Comparison of ENCODE assay signal across 13 cellular contexts in the genomic region with DNA sequence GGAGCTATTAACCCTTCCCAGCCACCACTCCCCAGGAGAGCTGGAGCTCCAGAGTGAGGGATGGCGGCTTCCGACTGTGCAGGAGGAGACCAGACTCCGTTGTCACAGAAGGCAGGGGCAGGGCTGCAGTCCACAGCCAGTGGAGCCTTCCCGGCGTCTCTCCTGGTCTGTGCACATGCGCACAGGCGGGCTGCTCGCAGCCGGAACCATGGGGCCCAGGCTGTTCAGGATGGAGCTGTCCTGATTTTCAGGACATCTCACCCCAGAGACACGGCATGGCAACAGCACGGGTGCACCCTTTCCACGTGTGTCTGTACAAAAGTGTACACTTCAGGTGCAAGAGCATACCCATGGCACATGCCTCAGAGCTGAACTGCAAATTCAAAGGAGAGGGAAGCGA. TPM values are rescaled to one million over a fixed set of nuclear protein-coding genes. Genes with fewer than 3 reads are reported as not detected.
A peak's percentile ranks its signal among the peaks of the same experiment; 100 is the strongest.
DNase-seq lines count a peak whose midpoint lies in the region; ATAC-seq and TF ChIP-seq lines count a peak whose summit lies in the region.
"Had no signal": no experiment of that assay in that cellular context is flagged by ENCODE, and none has a peak within 500 bp of the region (broad histone marks: within the 10 kb centered on the region; RNA-seq: fewer than 3 reads in every experiment).

No MANE protein-coding gene starts in this region.

- DNase-seq in BE2C = peak; percentile 80
- peak; percentile 47 for DNase-seq in NCI-H146 treated with DMSO at 0.1 percent for 48 hours (lab: John Stamatoyannopoulos, UW; ENCODE audit: unreplicated experiment)
- peak; percentile 59 for DNase-seq in occipital lobe (lab: John Stamatoyannopoulos, UW)
- no peak for DNase-seq in GM20000 (ENCODE audit: low spot score)
- DNase-seq in SW480 (ENCODE audit: low spot score) = no peak
- DNase-seq in activated CD8-positive, alpha-beta memory T cell treated with anti-CD3 and anti-CD28 coated beads, Interleukin-2, amount 50 U/mL, for 4 hours = no peak
- DNase-seq: activated naive CD8-positive, alpha-beta T cell treated with anti-CD3 and anti-CD28 coated beads, Interleukin-2, amount 10 ng/mL, durations not matched to agents 7 days and 5 days; mesendoderm; NCI-H446 treated with DMSO at 0.1 percent for 48 hours; PC-9 had no signal

- no peak for TF ChIP-seq CTCF in BE2C (IDR thresholded peaks at IDR 0.05; ENCODE audit: low read depth, low read length)
- TF ChIP-seq CTCF in GM20000 (IDR thresholded peaks at IDR 0.05; ENCODE audit: extremely low read depth, missing control alignments) = no peak

- no peak overlapping the region for H3K9ac ChIP-seq in endocrine pancreas (ENCODE audit: control insufficient read depth, insufficient read depth, low read length)

- no peak for ATAC-seq in HG02870 (IDR thresholded peaks at IDR 0.05; ENCODE audit: unreplicated experiment)

- H3K4me1 ChIP-seq in BE2C = peaks cover 5% of the 10 kb centered on the region; the same call in 1 of the 2 replicates
- no peaks in the 10 kb centered on the region for H3K4me1 ChIP-seq in endocrine pancreas (ENCODE audit: control insufficient read depth, insufficient read depth, low read length)

- H3K27me3 ChIP-seq in BE2C = no peaks in the 10 kb centered on the region
- H3K27me3 ChIP-seq in endocrine pancreas (ENCODE audit: control insufficient read depth, insufficient read depth, low read length) = no peaks in the 10 kb centered on the region
- H3K27me3 ChIP-seq: neutrophil had no signal

- H3K9me3 ChIP-seq in BE2C (no peaks in the 10 kb centered on the region), endocrine pancreas (ENCODE audit: control insufficient read depth, low read length) (no peaks in the 10 kb centered on the region)
- H3K9me3 ChIP-seq: neutrophil had no signal

- peaks cover 13% of the 10 kb centered on the region for H3K36me3 ChIP-seq in BE2C
- peaks cover 2% of the 10 kb centered on the region for H3K36me3 ChIP-seq in endocrine pancreas (ENCODE audit: control insufficient read depth, insufficient read depth, low read length)

- H3K4me3 ChIP-seq in BE2C (ENCODE audit: low read depth, low read length) (peak overlapping the region; percentile 71), endocrine pancreas (ENCODE audit: control insufficient read depth, insufficient read depth, low read length) (peak overlapping the region; percentile 9)
- H3K4me3 ChIP-seq: PC-9 had no signal

RNA-seq across cellular contexts. Expression of gene EIPR1, which starts 28.8 kb away (rescaled TPM):
- polyA plus RNA-seq in BE2C (2012; ENCODE audit: insufficient read depth, insufficient read length, low read depth) = 68.9 TPM
- total RNA-seq in occipital lobe = 30.3 TPM

RNA-seq across cellular contexts. Expression of gene TRAPPC12, which starts 30.7 kb away (rescaled TPM):
- 103 TPM for polyA plus RNA-seq in BE2C (2012; ENCODE audit: insufficient read depth, insufficient read length, low read depth)
- total RNA-seq in occipital lobe = 61.8 TPM

Comparison
In these comparisons a context has a peak if more than half of its experiments do, and no peak if none do; other contexts are left out.
1. DNase-seq: peak in BE2C (single experiment), NCI-H146 treated with DMSO at 0.1 percent for 48 hours (single experiment) and occipital lobe (single experiment); none in GM20000 (single experiment), SW480 (single experiment) and activated CD8-positive, alpha-beta memory T cell treated with anti-CD3 and anti-CD28 coated beads, Interleukin-2, amount 50 U/mL, for 4 hours (single experiment).